21 cellular contexts compared by ENCODE assay signal in the genomic region with DNA sequence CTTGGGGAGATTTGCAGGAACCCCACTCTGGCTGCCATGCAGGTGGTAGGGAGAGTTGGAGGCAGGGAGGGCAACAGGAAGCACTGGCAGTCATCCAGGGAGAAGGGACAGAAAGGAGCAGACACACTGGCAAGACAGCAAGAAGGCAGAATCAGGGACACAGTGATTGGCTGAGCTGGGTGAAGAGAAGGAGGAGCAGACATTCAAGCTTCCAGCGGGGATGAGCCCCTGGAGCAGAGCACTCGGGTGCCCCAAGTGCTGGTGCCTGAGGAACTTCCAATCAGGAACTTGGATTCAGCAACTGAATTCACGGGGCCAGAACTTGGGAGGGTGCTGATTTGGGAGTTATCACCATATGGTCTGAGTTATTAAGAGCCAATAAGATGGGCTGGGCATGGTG. TPM values are rescaled to one million over a fixed set of nuclear protein-coding genes. Genes with fewer than 3 reads are reported as not detected.
A peak's percentile ranks its signal among the peaks of the same experiment; 100 is the strongest.
DNase-seq lines count a peak whose midpoint lies in the region; ATAC-seq and TF ChIP-seq lines count a peak whose summit lies in the region.
"Had no signal": no experiment of that assay in that cellular context is flagged by ENCODE, and none has a peak within 500 bp of the region (broad histone marks: within the 10 kb centered on the region; RNA-seq: fewer than 3 reads in every experiment).

No MANE protein-coding gene starts in this region.

- intact Hi-C loops in mucosa of descending colon (cut with DNase I, micrococcal nuclease), result no loop called here

- no peak overlapping the region for H3K4me2 ChIP-seq in H9 (ENCODE audit: insufficient read depth, insufficient read length, low read length)

- H3K4me1 ChIP-seq in H9 (ENCODE audit: insufficient read depth, low read length) (peaks cover 13% of the 10 kb centered on the region), RWPE2 (ENCODE audit: insufficient read depth, poor library complexity, severe bottlenecking) (peaks cover 85% of the 10 kb centered on the region), mucosa of descending colon (ENCODE audit: low read depth) (peaks cover 7% of the 10 kb centered on the region)

- H3K9me3 Mint-ChIP-seq in H9, result no peaks in the 10 kb centered on the region
- H3K9me3 Mint-ChIP-seq: activated B cell treated with CpG ODN at 0.5 μM for 24 hours; CD4-positive, alpha-beta T cell; naive thymus-derived CD4-positive, alpha-beta T cell; stimulated activated naive B cell treated with anti-CD40 and anti-IgM and Interleukin-4, amounts not matched to agents 10 μg/mL and 1 μg/mL and 100 μg/mL, for 72 hours; type B pancreatic cell had no signal

- no peak overlapping the region for H2BK15ac ChIP-seq in H9 (ENCODE audit: low read depth, low read length)

- no peak overlapping the region for H3K18ac ChIP-seq in H9 (ENCODE audit: insufficient read length, low read depth, low read length)

- no peak overlapping the region for H4K5ac ChIP-seq in H9 (ENCODE audit: insufficient read length, low read depth, low read length)

- no peaks in the 10 kb centered on the region for H3K79me1 ChIP-seq in H9 (ENCODE audit: insufficient read depth, low read depth, low read length, poor library complexity, severe bottlenecking)

- no peaks in the 10 kb centered on the region for H3K79me2 ChIP-seq in H9 (ENCODE audit: insufficient read depth, low read length)

- H3K36me3 ChIP-seq in RWPE2 (ENCODE audit: low read depth) (no peaks in the 10 kb centered on the region), mucosa of descending colon (ENCODE audit: low read depth) (no peaks in the 10 kb centered on the region)
- H3K36me3 ChIP-seq: spleen had no signal

- no peak overlapping the region for H3K27ac Mint-ChIP-seq in H9
- H3K27ac Mint-ChIP-seq: activated B cell treated with CpG ODN at 0.5 μM for 24 hours; activated CD8-positive, alpha-beta memory T cell treated with anti-CD3 and anti-CD28 coated beads, Interleukin-2, amount 10 ng/mL, durations not matched to agents 7 days and 5 days; CD4-positive, alpha-beta T cell; stimulated activated naive B cell treated with anti-CD40 and anti-IgM and Interleukin-4, amounts not matched to agents 10 μg/mL and 1 μg/mL and 100 μg/mL, for 72 hours; type B pancreatic cell had no signal

- no peak for ATAC-seq in RWPE2 (ENCODE audit: low read depth)
- ATAC-seq in mucosa of descending colon, result no peak
- ATAC-seq in GM21619 (IDR thresholded peaks at IDR 0.05; ENCODE audit: unreplicated experiment), result no peak
- ATAC-seq: activated CD8-positive, alpha-beta memory T cell treated with anti-CD3 and anti-CD28 coated beads, Interleukin-2, amount 10 ng/mL, durations not matched to agents 7 days and 5 days; naive thymus-derived CD4-positive, alpha-beta T cell; stimulated activated naive B cell treated with anti-CD40 and anti-IgM and Interleukin-4, amounts not matched to agents 10 μg/mL and 1 μg/mL and 100 μg/mL, for 72 hours had no signal

- H3K14ac ChIP-seq in H9 (ENCODE audit: insufficient read depth, low read length), result no peak overlapping the region

- H3K4me1 Mint-ChIP-seq in H9, result peaks cover 59% of the 10 kb centered on the region in 2 experiments

- peaks cover 6% of the 10 kb centered on the region for H3K27me3 Mint-ChIP-seq in H9 (ENCODE audit: low read depth)

- no peak overlapping the region for H4K8ac ChIP-seq in H9 (replicated peaks; ENCODE audit: insufficient read length, low read depth, low read length)

- no peak overlapping the region for H2AFZ ChIP-seq in H9 (ENCODE audit: low read length)

- H3K56ac ChIP-seq in H9 (ENCODE audit: insufficient read length, low read depth, low read length), result no peak overlapping the region

- no peak overlapping the region for H3K4ac ChIP-seq in H9 (ENCODE audit: low read depth, low read length)

- H4K91ac ChIP-seq in H9 (ENCODE audit: insufficient read length, low read depth, low read length), result no peak overlapping the region

- H3K27ac ChIP-seq in H9 (ENCODE audit: insufficient read length, low read depth, low read length) (no peak overlapping the region), RWPE2 (ENCODE audit: poor library complexity, severe bottlenecking) (peak overlapping the region; percentile 100)
- H3K27ac ChIP-seq: spleen had no signal

- H2BK120ac ChIP-seq in H9 (ENCODE audit: low read depth, low read length, poor library complexity, severe bottlenecking), result no peak overlapping the region

- H2BK20ac ChIP-seq in H9 (ENCODE audit: low read depth, low read length, poor library complexity, severe bottlenecking), result no peak overlapping the region

- no peak overlapping the region for H3T11ph ChIP-seq in H9 (ENCODE audit: low read length)

- H3K9me3 ChIP-seq in H9 (ENCODE audit: control insufficient read depth, low read depth, low read length), result no peaks in the 10 kb centered on the region
- no peaks in the 10 kb centered on the region for H3K9me3 ChIP-seq in RWPE2 (ENCODE audit: severe bottlenecking)
- H3K9me3 ChIP-seq in mucosa of descending colon, result no peaks in the 10 kb centered on the region
- H3K9me3 ChIP-seq: spleen had no signal

- no peaks in the 10 kb centered on the region for H4K20me1 ChIP-seq in H9 (ENCODE audit: control insufficient read depth, insufficient read depth, insufficient read length)

- H3K27me3 ChIP-seq in H9 (ENCODE audit: insufficient read depth, low read length) (no peaks in the 10 kb centered on the region), RWPE2 (ENCODE audit: insufficient read depth, poor library complexity, severe bottlenecking) (no peaks in the 10 kb centered on the region)

- no peaks in the 10 kb centered on the region for H3K23me2 ChIP-seq in H9 (ENCODE audit: insufficient read length, low read depth, low read length, poor library complexity, severe bottlenecking)

- H2AK5ac ChIP-seq in H9 (ENCODE audit: insufficient read length, low read length), result no peak overlapping the region

- no peak for TF ChIP-seq CTCF in H9 (conservative IDR thresholded peaks at IDR 0.05)
- TF ChIP-seq CTCF in RWPE2 (IDR thresholded peaks at IDR 0.05; ENCODE audit: poor library complexity, severe bottlenecking), result no peak
- TF ChIP-seq CTCF in mucosa of descending colon (IDR thresholded peaks at IDR 0.05), result no peak

- H3K4me3 Mint-ChIP-seq in H9, result no peak overlapping the region
- H3K4me3 Mint-ChIP-seq: activated B cell treated with CpG ODN at 0.5 μM for 24 hours; activated CD8-positive, alpha-beta memory T cell treated with anti-CD3 and anti-CD28 coated beads, Interleukin-2, amount 10 ng/mL, durations not matched to agents 7 days and 5 days; CD4-positive, alpha-beta T cell; naive thymus-derived CD4-positive, alpha-beta T cell; stimulated activated naive B cell treated with anti-CD40 and anti-IgM and Interleukin-4, amounts not matched to agents 10 μg/mL and 1 μg/mL and 100 μg/mL, for 72 hours; type B pancreatic cell had no signal

- H2BK5ac ChIP-seq in H9 (ENCODE audit: insufficient read length, low read length), result no peak overlapping the region

- H3K9ac ChIP-seq in H9 (ENCODE audit: extremely low read depth, insufficient read length, low read length), result no peak overlapping the region

- no peaks in the 10 kb centered on the region; a peak in 1 of 7 replicates for H3K36me3 Mint-ChIP-seq in H9 (ENCODE audit: insufficient read depth in 1 of 3, low read depth in 3 of 3)
- H3K36me3 Mint-ChIP-seq: activated CD8-positive, alpha-beta memory T cell treated with anti-CD3 and anti-CD28 coated beads, Interleukin-2, amount 10 ng/mL, durations not matched to agents 7 days and 5 days; naive thymus-derived CD4-positive, alpha-beta T cell; stimulated activated naive B cell treated with anti-CD40 and anti-IgM and Interleukin-4, amounts not matched to agents 10 μg/mL and 1 μg/mL and 100 μg/mL, for 72 hours; type B pancreatic cell had no signal

- no peak overlapping the region for H3K4me3 ChIP-seq in RWPE2 (ENCODE audit: severe bottlenecking)
- H3K4me3 ChIP-seq in mucosa of descending colon, result no peak overlapping the region
- H3K4me3 ChIP-seq: spleen had no signal

- WGBS in H9 (ENCODE audit: extremely low coverage, insufficient read length, low lambda C conversion rate), result no CpG with 5 or more reads among the region's 3 CpGs

- DNase-seq in NCI-H510A treated with DMSO at 0.1 percent for 48 hours (lab: John Stamatoyannopoulos, UW) (peak; percentile 6), NCI-H510A (lab: John Stamatoyannopoulos, UW) (no peak), H9 (peak; percentile 44), RWPE2 (ENCODE audit: low spot score) (no peak), mucosa of descending colon (peak in 2 of 3 donors; percentile 4 to 12), NCI-H774 (lab: John Stamatoyannopoulos, UW) (no peak), anterior cingulate cortex (lab: John Stamatoyannopoulos, UW) (no peak)
- DNase-seq: activated B cell treated with CpG ODN at 0.5 μM for 24 hours; activated CD8-positive, alpha-beta memory T cell treated with anti-CD3 and anti-CD28 coated beads, Interleukin-2, amount 10 ng/mL, durations not matched to agents 7 days and 5 days; activated effector memory CD4-positive, alpha-beta T cell treated with Interleukin-2 at 50 U/mL for 16 hours; CD4-positive, alpha-beta T cell; foreskin melanocyte; naive thymus-derived CD4-positive, alpha-beta T cell; NCI-H187 treated with DMSO at 0.1 percent for 48 hours; NCI-H526 treated with DMSO at 0.1 percent for 48 hours; spleen; stimulated activated naive B cell treated with anti-CD40 and anti-IgM and Interleukin-4, amounts not matched to agents 10 μg/mL and 1 μg/mL and 100 μg/mL, for 72 hours had no signal

- no peak overlapping the region for H3K23ac ChIP-seq in H9 (ENCODE audit: insufficient read length, low read depth, low read length)

- no peak overlapping the region for H2BK12ac ChIP-seq in H9 (ENCODE audit: insufficient read length, low read depth, low read length)

RNA-seq across cellular contexts. Expression of gene ITGA3, which starts 6.3 kb away (rescaled TPM):
- total RNA-seq in H9 (2021) (22.5 and 22.7 TPM in 2 replicates), mucosa of descending colon (100 to 1,000 TPM; 108 to 170 (median 108) TPM)

RNA-seq across cellular contexts. Expression of gene PDK2, which starts 45.5 kb away (rescaled TPM):
- total RNA-seq in H9 (2021), result 16.2 and 19.9 TPM in 2 replicates
- total RNA-seq in mucosa of descending colon, result 10 to 100 TPM; 51.0 to 91.6 (median 72.6) TPM

RNA-seq across cellular contexts. Expression of gene DLX3, which starts 54.6 kb away (rescaled TPM):
- 1.1 and 1.2 TPM in 2 replicates for total RNA-seq in H9 (2021)
- total RNA-seq in mucosa of descending colon, result under 1 TPM in 1 of 3 donors, not detected in 2; 0.22 TPM
- total RNA-seq: activated B cell treated with CpG ODN at 0.5 μM for 24 hours; activated CD8-positive, alpha-beta memory T cell treated with anti-CD3 and anti-CD28 coated beads, Interleukin-2, amount 10 ng/mL, durations not matched to agents 7 days and 5 days; CD4-positive, alpha-beta T cell; liver; naive thymus-derived CD4-positive, alpha-beta T cell; spleen; T-helper 1 cell treated with Interleukin-12 subunit alpha and Interleukin-12 subunit beta and Interleukin-4 antibody, amounts not matched to agents 30 ng/mL and 1 ng/mL, for 36 hours had no signal

Comparison
In these comparisons a context has a peak if more than half of its experiments do, and no peak if none do; other contexts are left out.
1. DNase-seq: peak in NCI-H510A treated with DMSO at 0.1 percent for 48 hours (single experiment), H9 (single experiment) and mucosa of descending colon (2 of 3); none in NCI-H510A (single experiment), RWPE2 (single experiment), NCI-H774 (single experiment) and anterior cingulate cortex (0 of 58).